In the genomic region with DNA sequence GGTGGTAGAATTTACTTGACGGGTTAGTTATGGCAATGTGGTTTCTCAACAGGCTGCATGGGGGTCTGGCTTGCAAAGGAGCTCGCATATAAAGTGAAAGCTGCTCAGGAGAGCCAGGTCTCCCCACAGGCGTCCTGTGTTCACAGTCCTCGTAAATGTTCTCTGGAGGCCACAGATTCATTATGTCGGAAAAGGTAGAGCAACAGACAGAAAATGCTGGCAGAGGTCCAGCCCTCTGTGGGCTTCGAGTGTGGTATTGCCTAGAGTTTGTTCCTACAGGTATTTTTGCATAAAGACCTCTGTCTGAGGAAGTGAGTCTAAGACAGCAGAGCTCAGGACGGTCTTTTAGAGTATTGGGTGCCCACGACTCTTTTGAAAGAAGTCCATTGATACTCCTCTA, we compare ENCODE assay signal across 13 cellular contexts.
DNase-seq lines count a peak whose midpoint lies in the region; ATAC-seq and TF ChIP-seq lines count a peak whose summit lies in the region.
"Had no signal": no experiment of that assay in that cellular context is flagged by ENCODE, and none has a peak within 500 bp of the region (broad histone marks: within the 10 kb centered on the region; RNA-seq: fewer than 3 reads in every experiment).

No MANE protein-coding gene starts in this region.

- WGBS in body of pancreas, 2 donors, result 66 to 74% methylated on average over 8 of the region's 8 CpGs

- H3K4me3 Mint-ChIP-seq in activated naive CD4-positive, alpha-beta T cell treated with anti-CD3 and anti-CD28 coated beads, Interleukin-2, amount 50 U/mL, for 24 hours, result peak overlapping the region; percentile 9
- peak overlapping the region; percentile 48 to 56 for H3K4me3 Mint-ChIP-seq in activated T-cell treated with anti-CD3 and anti-CD28 coated beads, Interleukin-2, amount 50 U/mL, for 72 hours
- H3K4me3 Mint-ChIP-seq in stimulated activated naive B cell treated with anti-CD40 and anti-IgM and Interleukin-4, amounts not matched to agents 10 μg/mL and 1 μg/mL and 100 μg/mL, for 72 hours, result peak overlapping the region in 1 of 2 donors; percentile 11
- H3K4me3 Mint-ChIP-seq: endodermal cell had no signal

- H3K27me3 ChIP-seq in body of pancreas, result no peaks in the 10 kb centered on the region

- no peak overlapping the region for H3K27ac Mint-ChIP-seq in activated naive CD4-positive, alpha-beta T cell treated with anti-CD3 and anti-CD28 coated beads, Interleukin-2, amount 50 U/mL, for 24 hours
- H3K27ac Mint-ChIP-seq in activated T-cell treated with anti-CD3 and anti-CD28 coated beads, Interleukin-2, amount 50 U/mL, for 72 hours, result no peak overlapping the region
- no peak overlapping the region for H3K27ac Mint-ChIP-seq in stimulated activated naive B cell treated with anti-CD40 and anti-IgM and Interleukin-4, amounts not matched to agents 10 μg/mL and 1 μg/mL and 100 μg/mL, for 72 hours
- H3K27ac Mint-ChIP-seq: endodermal cell had no signal

- H3K27ac ChIP-seq in body of pancreas, result no peak overlapping the region
- H3K27ac ChIP-seq: prostate gland had no signal

- H3K9me3 Mint-ChIP-seq in activated naive CD4-positive, alpha-beta T cell treated with anti-CD3 and anti-CD28 coated beads, Interleukin-2, amount 50 U/mL, for 24 hours, result no peaks in the 10 kb centered on the region
- no peaks in the 10 kb centered on the region for H3K9me3 Mint-ChIP-seq in activated T-cell treated with anti-CD3 and anti-CD28 coated beads, Interleukin-2, amount 50 U/mL, for 72 hours
- no peaks in the 10 kb centered on the region for H3K9me3 Mint-ChIP-seq in stimulated activated naive B cell treated with anti-CD40 and anti-IgM and Interleukin-4, amounts not matched to agents 10 μg/mL and 1 μg/mL and 100 μg/mL, for 72 hours
- H3K9me3 Mint-ChIP-seq: endodermal cell had no signal

- DNase-seq in activated naive CD4-positive, alpha-beta T cell treated with anti-CD3 and anti-CD28 coated beads, Interleukin-2, amount 50 U/mL, for 16 hours, result no peak
- DNase-seq in M059J (ENCODE audit: low read depth), result peak; percentile 5
- DNase-seq in activated T-cell treated with anti-CD3 and anti-CD28 coated beads, Interleukin-2, amount 50 U/mL, for 72 hours, result peak; percentile 15 to 18
- DNase-seq in stimulated activated naive B cell treated with anti-CD40 and anti-IgM and Interleukin-4, amounts not matched to agents 10 μg/mL and 1 μg/mL and 100 μg/mL, for 72 hours, result no peak
- DNase-seq in cortex of kidney (lab: John Stamatoyannopoulos, UW), result no peak
- DNase-seq in body of pancreas, result no peak
- DNase-seq: AML-193, endodermal cell, foreskin melanocyte, NCI-H2081 had no signal

- H3K36me3 Mint-ChIP-seq in activated naive CD4-positive, alpha-beta T cell treated with anti-CD3 and anti-CD28 coated beads, Interleukin-2, amount 50 U/mL, for 24 hours, result no peaks in the 10 kb centered on the region
- no peaks in the 10 kb centered on the region for H3K36me3 Mint-ChIP-seq in activated T-cell treated with anti-CD3 and anti-CD28 coated beads, Interleukin-2, amount 50 U/mL, for 72 hours (ENCODE audit: insufficient read depth in 2 of 2)
- no peaks in the 10 kb centered on the region for H3K36me3 Mint-ChIP-seq in stimulated activated naive B cell treated with anti-CD40 and anti-IgM and Interleukin-4, amounts not matched to agents 10 μg/mL and 1 μg/mL and 100 μg/mL, for 72 hours

- peaks cover 12% of the 10 kb centered on the region for H3K27me3 Mint-ChIP-seq in activated naive CD4-positive, alpha-beta T cell treated with anti-CD3 and anti-CD28 coated beads, Interleukin-2, amount 50 U/mL, for 24 hours
- H3K27me3 Mint-ChIP-seq in activated T-cell treated with anti-CD3 and anti-CD28 coated beads, Interleukin-2, amount 50 U/mL, for 72 hours (ENCODE audit: low read depth), result peaks cover 21% of the 10 kb centered on the region
- H3K27me3 Mint-ChIP-seq in stimulated activated naive B cell treated with anti-CD40 and anti-IgM and Interleukin-4, amounts not matched to agents 10 μg/mL and 1 μg/mL and 100 μg/mL, for 72 hours, result peaks cover 31 to 44% of the 10 kb centered on the region in 2 donors

- no peaks in the 10 kb centered on the region for H3K36me3 ChIP-seq in body of pancreas (replicated peaks in 1 of 2; ENCODE audit: insufficient read depth in 1 of 2, low read depth in 2 of 2)
- H3K36me3 ChIP-seq: prostate gland had no signal

- intact Hi-C loops in body of pancreas (cut with DNase I), result no loop called here

- ATAC-seq in activated T-cell treated with anti-CD3 and anti-CD28 coated beads, Interleukin-2, amount 50 U/mL, for 72 hours (replicated peaks in 1 of 2), result peak; percentile 35 to 39
- ATAC-seq in HG02852 (IDR thresholded peaks at IDR 0.05; ENCODE audit: unreplicated experiment) (no peak), body of pancreas (no peak)
- no peak for ATAC-seq in stimulated activated naive B cell treated with anti-CD40 and anti-IgM and Interleukin-4, amounts not matched to agents 10 μg/mL and 1 μg/mL and 100 μg/mL, for 72 hours (replicated peaks)

- H3K4me1 ChIP-seq in body of pancreas, result no peaks in the 10 kb centered on the region
- H3K4me1 ChIP-seq: prostate gland had no signal

- no peak for TF ChIP-seq CTCF in body of pancreas (IDR thresholded peaks at IDR 0.05)

- H3K4me1 Mint-ChIP-seq in activated naive CD4-positive, alpha-beta T cell treated with anti-CD3 and anti-CD28 coated beads, Interleukin-2, amount 50 U/mL, for 24 hours, result peaks cover 20% of the 10 kb centered on the region
- H3K4me1 Mint-ChIP-seq in activated T-cell treated with anti-CD3 and anti-CD28 coated beads, Interleukin-2, amount 50 U/mL, for 72 hours (ENCODE audit: low read depth), result peaks cover 30% of the 10 kb centered on the region
- peaks cover 0 to 1% of the 10 kb centered on the region in 2 donors for H3K4me1 Mint-ChIP-seq in stimulated activated naive B cell treated with anti-CD40 and anti-IgM and Interleukin-4, amounts not matched to agents 10 μg/mL and 1 μg/mL and 100 μg/mL, for 72 hours

- no peak overlapping the region for H3K4me3 ChIP-seq in body of pancreas
- H3K4me3 ChIP-seq: prostate gland had no signal

- no peak for TF ChIP-seq POLR2A in body of pancreas (IDR thresholded peaks at IDR 0.05)

- H3K9me3 ChIP-seq in body of pancreas, result no peaks in the 10 kb centered on the region
- H3K9me3 ChIP-seq: prostate gland had no signal

Comparison
In these comparisons a context has a peak if more than half of its experiments do, and no peak if none do; other contexts are left out.
1. DNase-seq: peak in M059J (single experiment) and activated T-cell treated with anti-CD3 and anti-CD28 coated beads, Interleukin-2, amount 50 U/mL, for 72 hours (2 of 2); none in activated naive CD4-positive, alpha-beta T cell treated with anti-CD3 and anti-CD28 coated beads, Interleukin-2, amount 50 U/mL, for 16 hours (single experiment), stimulated activated naive B cell treated with anti-CD40 and anti-IgM and Interleukin-4, amounts not matched to agents 10 μg/mL and 1 μg/mL and 100 μg/mL, for 72 hours (single experiment), cortex of kidney (single experiment) and body of pancreas (0 of 4).
2. ATAC-seq: peak in activated T-cell treated with anti-CD3 and anti-CD28 coated beads, Interleukin-2, amount 50 U/mL, for 72 hours (2 of 2); none in HG02852 (single experiment), stimulated activated naive B cell treated with anti-CD40 and anti-IgM and Interleukin-4, amounts not matched to agents 10 μg/mL and 1 μg/mL and 100 μg/mL, for 72 hours (0 of 2) and body of pancreas (single experiment).